In genomic region chr12:53701518-53702264, GRCh38 we compare ENCODE assay signal across 8 cellular contexts. TPM values are rescaled to one million over a fixed set of nuclear protein-coding genes. Genes with fewer than 3 reads are reported as not detected.
DNase-seq lines count a peak whose midpoint lies in the region; ATAC-seq and TF ChIP-seq lines count a peak whose summit lies in the region.

No MANE protein-coding gene starts in this region.

- H3K27me3 Mint-ChIP-seq in nephron (ENCODE audit: low read depth): peaks cover 90% of the 10 kb centered on the region

- 0 to 3% methylated on average over 8 of the region's 8 CpGs for WGBS in esophagus squamous epithelium, 2 donors

- no peaks in the 10 kb centered on the region for H3F3A ChIP-seq in PC-3 (ENCODE audit: low read length, unreplicated experiment)

- H3K9me3 Mint-ChIP-seq in nephron: no peaks in the 10 kb centered on the region

- H3K4me2 ChIP-seq in PC-3 (ENCODE audit: low read length): 0 out of 2 replicates have a peak overlapping the region, but pooled peaks have one; percentile 11

- no peak overlapping the region for H3K4me3 ChIP-seq in PC-3 (ENCODE audit: low read length)
- H3K4me3 ChIP-seq in esophagus squamous epithelium: no peak overlapping the region

- H2AFZ ChIP-seq in PC-3 (ENCODE audit: low read length): peak overlapping the region; percentile 41

- no peak for TF ChIP-seq POLR2A in esophagus squamous epithelium (IDR thresholded peaks at IDR 0.05)

- TF ChIP-seq CTCF in PC-3 (conservative IDR thresholded peaks at IDR 0.05; ENCODE audit: low read depth, low read length) (peak; percentile 94), esophagus squamous epithelium (IDR thresholded peaks at IDR 0.05) (peak; percentile 73 to 93 (median 88)), nephron (IDR thresholded peaks at IDR 0.05; ENCODE audit: unreplicated experiment in 3 of 3) (peak; percentile 94 to 96 (median 95))

- peak overlapping the region in 2 of 3 experiments; percentile 7 to 17 for H3K27ac Mint-ChIP-seq in nephron

- no peaks in the 10 kb centered on the region for H4K20me1 ChIP-seq in PC-3 (ENCODE audit: low read length)

- CTCF ChIA-PET in PC-3 (lab: Charles Lee): interaction anchor here (1.3 to 1.4 kb wide), 2 partner anchors 42 to 45 kb away, joined by 13 to 15 read pairs; no protein-coding TSS in a partner anchor

- H3K27ac ChIP-seq in PC-3 (ENCODE audit: low read length): no peak overlapping the region
- no peak overlapping the region for H3K27ac ChIP-seq in esophagus squamous epithelium

- ATAC-seq in PC-3 (peak; percentile 99), HG03025 (IDR thresholded peaks at IDR 0.05; ENCODE audit: low FRiP score, unreplicated experiment) (no peak)

- no peak overlapping the region for H3K9ac ChIP-seq in PC-3 (ENCODE audit: low read length)

- DNase-seq in GF-D8 (lab: John Stamatoyannopoulos, UW) (peak; percentile 3), HS-5 (ENCODE audit: low read depth) (peak; percentile 38), PC-3 (peak; percentile 81), esophagus squamous epithelium (lab: John Stamatoyannopoulos, UW) (no peak)
- peak; percentile 80 for DNase-seq in activated T-cell treated with anti-CD3 and anti-CD28 coated beads, Interleukin-2, amount 50 U/mL, for 1 hour
- peak; percentile 65 for DNase-seq in stimulated activated naive CD4-positive, alpha-beta T cell treated with Interleukin-2 at 50 U/mL for 16 hours (lab: John Stamatoyannopoulos, UW)

- POLR2A ChIA-PET in PC-3 (lab: Charles Lee; ENCODE audit: unreplicated experiment): no interaction called here

- H3K79me2 ChIP-seq in PC-3 (ENCODE audit: low read length): no peaks in the 10 kb centered on the region

- H3K9me3 ChIP-seq in PC-3 (ENCODE audit: low read length): no peaks in the 10 kb centered on the region
- H3K9me3 ChIP-seq in esophagus squamous epithelium: no peaks in the 10 kb centered on the region

- H3K4me3 Mint-ChIP-seq in nephron: no peak overlapping the region

- H3K27me3 ChIP-seq in PC-3 (ENCODE audit: low read length) (0 out of 2 replicates have a peak, but pooled peaks cover 4% of the 10 kb centered on the region), esophagus squamous epithelium (peaks cover 0 to 100% (median 10%) of the 10 kb centered on the region in 4 donors)

- BruUV-seq in PC-3 (replicated peaks; lab: Mats Ljungman, UMichigan): no TSS peak

- no peaks in the 10 kb centered on the region for H3K4me1 ChIP-seq in PC-3 (ENCODE audit: insufficient read depth, low read length)
- H3K4me1 ChIP-seq in esophagus squamous epithelium: peaks cover 0 to 8% (median 7%) of the 10 kb centered on the region in 3 donors

- H3K36me3 Mint-ChIP-seq in nephron (ENCODE audit: low read depth): no peaks in the 10 kb centered on the region

- intact Hi-C loops in PC-3 (cut with micrococcal nuclease) (loop anchor here (1.0 kb wide), 1 partner anchor 42 kb away; no protein-coding TSS in a partner anchor), esophagus squamous epithelium (cut with DNase I) (loop anchor here (5.0 kb wide), 1 partner anchor 46 kb away; no protein-coding TSS in a partner anchor)

- peaks cover 35% of the 10 kb centered on the region for H3K4me1 Mint-ChIP-seq in nephron

- H3K36me3 ChIP-seq in PC-3 (ENCODE audit: low read depth, low read length): no peaks in the 10 kb centered on the region
- H3K36me3 ChIP-seq in esophagus squamous epithelium: no peaks in the 10 kb centered on the region

- H3K9me2 ChIP-seq in PC-3 (replicated peaks; ENCODE audit: low read length): no peaks in the 10 kb centered on the region

RNA-seq across cellular contexts. Expression of gene CALCOCO1, which starts 25.6 kb away (rescaled TPM):
- 20.4 and 30.6 TPM in 2 replicates for total RNA-seq in PC-3 (2014; rRNA removed)
- total RNA-seq in esophagus squamous epithelium: 100 to 1,000 TPM in 1 of 4 donors, 10 to 100 TPM in 3; 29.5 to 159 (median 52.2) TPM

RNA-seq across cellular contexts. Expression of gene ATP5MC2, which starts 25.8 kb away (rescaled TPM):
- total RNA-seq in PC-3 (2014; rRNA removed) (244 and 322 TPM in 2 replicates), esophagus squamous epithelium (100 to 1,000 TPM; 240 to 303 (median 268) TPM)

RNA-seq across cellular contexts. Expression of gene CISTR, which starts 50.1 kb away (rescaled TPM):
- total RNA-seq in PC-3 (2014; rRNA removed) (not detected in 2 replicates), esophagus squamous epithelium (not detected)
